ENCODE assay signal across 21 cellular contexts in genomic region chr3:99458013-99458412, GRCh38.
A peak's percentile ranks its signal among the peaks of the same experiment; 100 is the strongest.
DNase-seq lines count a peak whose midpoint lies in the region; ATAC-seq, FAIRE-seq and TF ChIP-seq lines count a peak whose summit lies in the region.
"Had no signal": no experiment of that assay in that cellular context is flagged by ENCODE, and none has a peak within 500 bp of the region (broad histone marks: within the 10 kb centered on the region; RNA-seq: fewer than 3 reads in every experiment).

No MANE protein-coding gene starts in this region.

- no peaks in the 10 kb centered on the region for H3K4me1 ChIP-seq in OCI-LY3 (ENCODE audit: low read length)
- no peaks in the 10 kb centered on the region for H3K4me1 ChIP-seq in osteoblast (ENCODE audit: insufficient read depth, low read length)
- H3K4me1 ChIP-seq: A549 had no signal

- no peaks in the 10 kb centered on the region for H3K36me3 ChIP-seq in OCI-LY3 (replicated peaks; ENCODE audit: low read depth, low read length)
- no peaks in the 10 kb centered on the region for H3K36me3 ChIP-seq in osteoblast (ENCODE audit: insufficient read depth, low read length)

- H3K4me3 ChIP-seq in OCI-LY3 (ENCODE audit: low read length) (no peak overlapping the region), osteoblast (ENCODE audit: insufficient read depth, low read length) (no peak overlapping the region)
- H3K4me3 ChIP-seq: A549, GM23248 had no signal

- H3K9me3 ChIP-seq in OCI-LY3 (ENCODE audit: insufficient read depth, low read length) (no peaks in the 10 kb centered on the region), osteoblast (ENCODE audit: low read depth, low read length) (no peaks in the 10 kb centered on the region)
- H3K9me3 ChIP-seq: A549, SK-N-SH had no signal

- H3K27me3 ChIP-seq in OCI-LY3 (ENCODE audit: low read depth, low read length): no peaks in the 10 kb centered on the region
- H3K27me3 ChIP-seq in osteoblast (ENCODE audit: insufficient read depth, low read length): no peaks in the 10 kb centered on the region

- TF ChIP-seq CTCF in OCI-LY3 (IDR thresholded peaks at IDR 0.05; ENCODE audit: low read depth, low read length) (no peak), osteoblast (IDR thresholded peaks at IDR 0.05; ENCODE audit: extremely low read depth, low read depth, low read length) (no peak)

- H2AFZ ChIP-seq in OCI-LY3 (ENCODE audit: low read depth, low read length): peak overlapping the region; percentile 30; the same call in 1 of the 2 replicates
- H2AFZ ChIP-seq in osteoblast (ENCODE audit: low read length): peak overlapping the region; percentile 70
- H2AFZ ChIP-seq: GM23248 had no signal

- H3K27ac ChIP-seq in OCI-LY3 (ENCODE audit: low read length) (no peak overlapping the region), osteoblast (ENCODE audit: low read depth, low read length) (no peak overlapping the region)
- H3K27ac ChIP-seq: A549, GM23248, HL-60 had no signal

- TF ChIP-seq POLR2A in GM12892 (IDR thresholded peaks at IDR 0.05; ENCODE audit: low read depth, low read length): no peak
- no peak for TF ChIP-seq POLR2A in GM18505 (IDR thresholded peaks at IDR 0.05; ENCODE audit: borderline replicate concordance, extremely low read depth, insufficient read depth, insufficient read length)

- H4K20me1 ChIP-seq in OCI-LY3 (ENCODE audit: insufficient read depth, low read length) (no peaks in the 10 kb centered on the region), osteoblast (ENCODE audit: insufficient read depth, low read length) (no peaks in the 10 kb centered on the region)

- no peaks in the 10 kb centered on the region for H3K79me2 ChIP-seq in OCI-LY3 (ENCODE audit: low read length)
- H3K79me2 ChIP-seq in osteoblast (ENCODE audit: insufficient read depth, low read length): no peaks in the 10 kb centered on the region

- H3K4me2 ChIP-seq in OCI-LY3 (ENCODE audit: low read length) (no peak overlapping the region), osteoblast (ENCODE audit: insufficient read depth, low read length) (no peak overlapping the region)
- H3K4me2 ChIP-seq: A549, SK-N-SH had no signal

- FAIRE-seq in GM12892 (lab: Jason Lieb, UNC): peak; percentile 51
- FAIRE-seq: A549 had no signal

- no peak overlapping the region for H3K9ac ChIP-seq in OCI-LY3 (ENCODE audit: low read length)
- H3K9ac ChIP-seq: GM23248, SK-N-SH had no signal

- no peak for DNase-seq in GM12892 (ENCODE audit: insufficient read length)
- no peak for DNase-seq in osteoblast (ENCODE audit: insufficient read length, low spot score, missing footprints)
- DNase-seq in NCI-H2107 treated with DMSO at 0.1 percent for 48 hours (lab: John Stamatoyannopoulos, UW; ENCODE audit: unreplicated experiment): no peak
- no peak for DNase-seq in epidermal melanocyte (ENCODE audit: insufficient read length, low spot score)
- DNase-seq: CD8-positive, alpha-beta T cell; DMS53; GM23248; Karpas-422; NCI-H1048; NCI-H2081; NCI-H510A; NCI-H748 treated with DMSO at 0.1 percent for 48 hours; NK-92 treated with Interleukin-12 subunit alpha and Interleukin-12 subunit beta, amount 100 ng/mL, for 24 hours; SHP77; SK-N-SH had no signal

- ATAC-seq in HG02610 (IDR thresholded peaks at IDR 0.05; ENCODE audit: unreplicated experiment) (peak; percentile 67), GM18505 (IDR thresholded peaks at IDR 0.05; ENCODE audit: unreplicated experiment) (no peak)
- ATAC-seq: A549; CD8-positive, alpha-beta T cell; HCT116 had no signal
